ENCODE assay signal across 8 cellular contexts in the genomic region with DNA sequence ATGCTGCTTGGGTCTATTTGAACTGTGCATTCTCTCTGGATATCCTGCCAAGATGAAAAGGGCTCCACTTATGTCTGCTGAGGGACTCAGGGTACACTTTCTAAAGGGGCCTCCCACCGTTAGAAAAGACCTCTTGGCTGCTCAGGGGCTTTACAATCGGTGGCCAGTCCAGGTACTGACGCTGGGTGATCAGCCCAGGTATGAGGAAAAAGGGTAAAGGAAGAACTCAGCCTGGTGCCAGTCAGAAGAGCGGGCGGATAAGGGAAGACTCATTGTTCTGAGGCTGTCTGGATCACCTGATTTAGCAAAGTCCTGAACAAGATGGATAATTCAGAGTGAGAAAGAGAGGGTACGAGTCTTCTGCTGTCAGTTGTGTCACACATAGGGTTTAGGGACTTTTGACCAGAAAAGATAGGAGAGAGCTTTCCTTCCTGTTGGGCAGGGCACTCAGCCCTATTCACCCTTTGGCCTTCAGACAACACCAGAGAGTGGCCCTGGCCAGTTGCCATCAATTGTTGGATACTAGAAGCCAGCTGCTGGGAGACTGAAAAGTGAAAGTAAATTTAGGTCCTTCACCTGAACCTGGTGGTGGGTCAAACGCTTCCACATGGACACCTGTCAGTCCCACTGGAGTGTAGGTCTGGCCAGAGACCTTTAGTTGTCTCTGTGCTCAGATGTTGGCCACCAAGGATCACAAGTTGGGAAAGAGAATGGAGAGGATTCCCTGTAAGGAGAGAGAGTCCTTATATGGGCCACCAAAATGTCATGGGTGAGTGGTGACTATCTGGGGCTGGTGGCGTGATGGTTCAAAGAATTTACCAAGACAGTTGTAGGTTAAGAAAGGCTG.
DNase-seq lines count a peak whose midpoint lies in the region; ATAC-seq, FAIRE-seq and TF ChIP-seq lines count a peak whose summit lies in the region.
"Not testable (repeated sequence)": the region's sequence is repeated elsewhere in the genome, so short reads cannot be mapped to it uniquely, and the experiment has no call there.

No MANE protein-coding gene starts in this region.

- BruUV-seq in HepG2 (replicated peaks; lab: Mats Ljungman, UMichigan) = not testable (repeated sequence)

- DNase-seq in DMS53 treated with DMSO at 0.1 percent for 48 hours (lab: John Stamatoyannopoulos, UW; ENCODE audit: unreplicated experiment) (peak; percentile 72), NCI-H2029 treated with DMSO at 0.1 percent for 48 hours (lab: John Stamatoyannopoulos, UW) (peak; percentile 30), RPMI8226 (peak; percentile 41), colonic mucosa (peak; percentile 90), heart right ventricle (peak; percentile 42 to 60), HepG2 (ENCODE audit: low spot score) (peak; percentile 68), pancreas (peak; percentile 71 to 91 (median 83)), upper lobe of left lung (peak in 1 of 2 donors; percentile 82)

- CTCF ChIA-PET in HepG2 (lab: Yijun Ruan, JAX; ENCODE audit: low intra/inter-chr PET ratio, low total read pairs) = not testable (repeated sequence)

- intact Hi-C loops in colonic mucosa (cut with DNase I); heart right ventricle (cut with DNase I); HepG2 (cut with micrococcal nuclease; ENCODE audit: unreplicated experiment); pancreas (cut with DNase I): not testable (repeated sequence)

- TF ChIP-seq CTCF in colonic mucosa (IDR thresholded peaks at IDR 0.05); heart right ventricle (IDR thresholded peaks at IDR 0.05); HepG2 (CRISPR knock-in tag; IDR thresholded peaks at IDR 0.05); pancreas (IDR thresholded peaks at IDR 0.05); upper lobe of left lung (IDR thresholded peaks at IDR 0.05): not testable (repeated sequence)

- H2AFZ ChIP-seq in HepG2 (ENCODE audit: low read length) = not testable (repeated sequence)

- not testable (repeated sequence) for H3K4me1 ChIP-seq in colonic mucosa, heart right ventricle, pancreas, upper lobe of left lung
- peaks cover 15% of the 10 kb centered on the region for H3K4me1 ChIP-seq in HepG2 (ENCODE audit: insufficient read depth, low read length)

- H3K36me3 ChIP-seq in colonic mucosa; heart right ventricle; HepG2 (replicated peaks in 1 of 2; ENCODE audit: control insufficient read depth in 1 of 2, insufficient read depth in 2 of 2, low read length in 2 of 2); pancreas; upper lobe of left lung: not testable (repeated sequence)

- H4K20me1 ChIP-seq in HepG2 (ENCODE audit: insufficient read depth, low read length) = not testable (repeated sequence)

- not testable (repeated sequence) for H3K4me3 ChIP-seq in colonic mucosa, heart right ventricle, pancreas, upper lobe of left lung
- peak overlapping the region in 1 of 3 experiments; percentile 23; a peak in 1 of 6 replicates for H3K4me3 ChIP-seq in HepG2 (replicated peaks in 1 of 3; ENCODE audit: insufficient read depth in 1 of 3, low read depth in 2 of 3, low read length in 3 of 3)

- WGBS in heart right ventricle, 2 donors = 60 to 65% methylated on average over 6 of the region's 8 CpGs
- 38% methylated on average over 6 of the region's 8 CpGs for WGBS in HepG2 (ENCODE audit: low lambda C conversion rate)
- 67 to 76% methylated on average over 6 of the region's 8 CpGs for WGBS in pancreas, 2 donors
- whole genome bisulfite sequencing in upper lobe of left lung, 2 donors = 75 to 79% methylated on average over 6 of the region's 8 CpGs

- not testable (repeated sequence) for H3K79me2 ChIP-seq in HepG2 (ENCODE audit: insufficient read depth, low read length)

- not testable (repeated sequence) for H3K9me3 ChIP-seq in colonic mucosa; heart right ventricle; HepG2 (ENCODE audit: low read length); pancreas; upper lobe of left lung

- not testable (repeated sequence) for TF ChIP-seq EP300 in HepG2 (IDR thresholded peaks at IDR 0.05; ENCODE audit: low read depth in 2 of 2, low read length in 2 of 2); HepG2 (CRISPR knock-in tag; IDR thresholded peaks at IDR 0.05; ENCODE audit: borderline replicate concordance); upper lobe of left lung (IDR thresholded peaks at IDR 0.05)

- not testable (repeated sequence) for H3K27ac ChIP-seq in colonic mucosa; heart right ventricle; HepG2 (ENCODE audit: extremely low read length, insufficient read depth, low read length); upper lobe of left lung
- H3K27ac ChIP-seq in pancreas = peak overlapping the region in 1 of 4 donors; percentile 41

- POLR2A ChIA-PET in HepG2 (lab: Yijun Ruan, JAX) = not testable (repeated sequence)

- FAIRE-seq in HepG2 (lab: Jason Lieb, UNC) = peak; percentile 99
- FAIRE-seq in pancreas (lab: Jason Lieb, UNC) = not testable (repeated sequence)

- not testable (repeated sequence) for H3K27me3 ChIP-seq in colonic mucosa; heart right ventricle; HepG2 (ENCODE audit: control insufficient read depth in 1 of 2, insufficient read depth in 2 of 2, low read length in 2 of 2); pancreas; upper lobe of left lung

- H3K9ac ChIP-seq in colonic mucosa (ENCODE audit: low read depth in 2 of 2, low read length in 2 of 2); HepG2 (ENCODE audit: insufficient read depth, low read depth, low read length): not testable (repeated sequence)

- not testable (repeated sequence) for TF ChIP-seq RAD21 in HepG2 (CRISPR knock-in tag; IDR thresholded peaks at IDR 0.05)

- ATAC-seq in heart right ventricle (peak in 7 of 8 donors; percentile 49 to 84 (median 75)), HepG2 (peak; percentile 91), pancreas (peak; percentile 83 to 98 (median 96)), upper lobe of left lung (ENCODE audit: low FRiP score in 2 of 2) (peak; percentile 34 to 36)

- H3K4me2 ChIP-seq in HepG2 (ENCODE audit: low read depth, low read length) = peak overlapping the region; percentile 68

- in situ Hi-C loops in HepG2 (cut with HindIII; ENCODE audit: extremely low pct_ligation_motif_present, low pct_unique_long_range_greater_than_20kb) = not testable (repeated sequence)

- TF ChIP-seq POLR2A in HepG2 (IDR thresholded peaks at IDR 0.05; ENCODE audit: insufficient read depth in 1 of 2, low read depth in 2 of 2, low read length in 2 of 2); upper lobe of left lung (IDR thresholded peaks at IDR 0.05): not testable (repeated sequence)

TF ChIP-seq in HepG2, 621 proteins besides CTCF, POLR2A, EP300 and RAD21 (continues in another document):
- peak; percentile 27; the same call in 1 of the 2 replicates for TF ChIP-seq NR2F6 (IDR thresholded peaks at IDR 0.05)
- peak; percentile 64 for TF ChIP-seq NR2F6 (CRISPR knock-in tag; IDR thresholded peaks at IDR 0.05)
- TF ChIP-seq SP5 (CRISPR knock-in tag; IDR thresholded peaks at IDR 0.05; ENCODE audit: borderline replicate concordance, low read depth) = peak; percentile 67
- 0 out of 2 replicates have a peak, but pooled peaks have one; percentile 61 for TF ChIP-seq PPARG (CRISPR knock-in tag; conservative IDR thresholded peaks at IDR 0.05)
- TF ChIP-seq SOX13 (IDR thresholded peaks at IDR 0.05) = 0 out of 2 replicates have a peak, but pooled peaks have one; percentile 39
- TF ChIP-seq SOX13 (CRISPR knock-in tag; conservative IDR thresholded peaks at IDR 0.05 in 1 of 2, IDR thresholded peaks at IDR 0.05 in 1 of 2) = peak in 1 of 2 experiments; percentile 83; a peak in 2 of 4 replicates
- peak; percentile 57 for TF ChIP-seq SAP130 (CRISPR knock-in tag; IDR thresholded peaks at IDR 0.05; ENCODE audit: low read depth)
- TF ChIP-seq, protein P1, sequence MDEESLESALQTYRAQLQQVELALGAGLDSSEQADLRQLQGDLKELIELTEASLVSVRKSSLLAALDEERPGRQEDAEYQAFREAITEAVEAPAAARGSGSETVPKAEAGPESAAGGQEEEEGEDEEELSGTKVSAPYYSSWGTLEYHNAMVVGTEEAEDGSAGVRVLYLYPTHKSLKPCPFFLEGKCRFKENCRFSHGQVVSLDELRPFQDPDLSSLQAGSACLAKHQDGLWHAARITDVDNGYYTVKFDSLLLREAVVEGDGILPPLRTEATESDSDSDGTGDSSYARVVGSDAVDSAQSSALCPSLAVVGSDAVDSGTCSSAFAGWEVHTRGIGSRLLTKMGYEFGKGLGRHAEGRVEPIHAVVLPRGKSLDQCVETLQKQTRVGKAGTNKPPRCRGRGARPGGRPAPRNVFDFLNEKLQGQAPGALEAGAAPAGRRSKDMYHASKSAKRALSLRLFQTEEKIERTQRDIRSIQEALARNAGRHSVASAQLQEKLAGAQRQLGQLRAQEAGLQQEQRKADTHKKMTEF (CRISPR knock-in tag; IDR thresholded peaks at IDR 0.05) = peak; percentile 26; the same call in 1 of the 2 replicates
- TF ChIP-seq IRF2 (CRISPR knock-in tag; IDR thresholded peaks at IDR 0.05) = peak; percentile 60; the same call in 1 of the 2 replicates

Comparison
In these comparisons a context has a peak if more than half of its experiments do, and no peak if none do; other contexts are left out.
1. ATAC-seq: peak in every context shown above with its lines; median percentile 96 in pancreas; 91 in HepG2; 75 in heart right ventricle; 35 in upper lobe of left lung.